ENCODE assay signal across 8 cellular contexts in genomic region chr14:90397401-90398314, GRCh38. TPM values are rescaled to one million over a fixed set of nuclear protein-coding genes. Genes with fewer than 3 reads are reported as not detected.
DNase-seq lines count a peak whose midpoint lies in the region; ATAC-seq and TF ChIP-seq lines count a peak whose summit lies in the region.

No MANE protein-coding gene starts in this region.

- peaks cover 44% of the 10 kb centered on the region for H3K4me1 ChIP-seq in CD8-positive, alpha-beta memory T cell (ENCODE audit: insufficient read depth, low read length)
- H3K4me1 ChIP-seq in HUES48 (ENCODE audit: control insufficient read depth, insufficient read depth, low read length), result peaks cover 17% of the 10 kb centered on the region; the same call in 1 of the 2 replicates

- CTCF ChIA-PET in CD8-positive, alpha-beta memory T cell (lab: Charles Lee), result interaction anchor here (1.1 to 2.2 kb wide), 4 partner anchors 15 to 361 kb away, joined by 3 to 32 read pairs (median 4); no protein-coding TSS in a partner anchor

- TF ChIP-seq CTCF in retinal pigment epithelial cell (conservative IDR thresholded peaks at IDR 0.05; ENCODE audit: low read depth, low read length), result no peak

- H3K9me3 Mint-ChIP-seq in CD8-positive, alpha-beta memory T cell, result no peaks in the 10 kb centered on the region
- H3K9me3 Mint-ChIP-seq in T-helper 2 cell treated with Interferon-gamma antibody and Interleukin-4, amounts not matched to agents 5 μg/mL and 100 μg/mL, for 36 hours, result no peaks in the 10 kb centered on the region

- H3K4me3 Mint-ChIP-seq in CD8-positive, alpha-beta memory T cell, result peak overlapping the region; percentile 95 to 100 (median 99)
- peak overlapping the region; percentile 91 for H3K4me3 Mint-ChIP-seq in T-helper 2 cell treated with Interferon-gamma antibody and Interleukin-4, amounts not matched to agents 5 μg/mL and 100 μg/mL, for 36 hours

- peak overlapping the region; percentile 88 to 99 (median 94) for H3K27ac Mint-ChIP-seq in CD8-positive, alpha-beta memory T cell
- H3K27ac Mint-ChIP-seq in T-helper 2 cell treated with Interferon-gamma antibody and Interleukin-4, amounts not matched to agents 5 μg/mL and 100 μg/mL, for 36 hours, result peak overlapping the region; percentile 93

- peak overlapping the region; percentile 92 for H3K4me3 ChIP-seq in CD8-positive, alpha-beta memory T cell (ENCODE audit: low read length)
- H3K4me3 ChIP-seq in HUES48 (ENCODE audit: low read depth, low read length) (peak overlapping the region; percentile 99), retinal pigment epithelial cell (ENCODE audit: low read length) (peak overlapping the region; percentile 98)

- ATAC-seq in GM19455 (IDR thresholded peaks at IDR 0.05; ENCODE audit: unreplicated experiment), result peak; percentile 32

- peak overlapping the region; percentile 76 for H3K9ac ChIP-seq in HUES48 (ENCODE audit: low read depth, low read length)

- H3K27me3 Mint-ChIP-seq in CD8-positive, alpha-beta memory T cell, result peaks cover 0 to 13% of the 10 kb centered on the region in 2 donors
- no peaks in the 10 kb centered on the region for H3K27me3 Mint-ChIP-seq in T-helper 2 cell treated with Interferon-gamma antibody and Interleukin-4, amounts not matched to agents 5 μg/mL and 100 μg/mL, for 36 hours (ENCODE audit: low read depth)

- POLR2A ChIA-PET in CD8-positive, alpha-beta memory T cell (lab: Charles Lee), result interaction anchor here (0.9 to 10.5 kb wide), 5 partner anchors 14 to 663 kb away, joined by 3 to 345 read pairs (median 5); no protein-coding TSS in a partner anchor

- H3K27me3 ChIP-seq in CD8-positive, alpha-beta memory T cell (ENCODE audit: insufficient read depth, low read length, poor library complexity, severe bottlenecking), result no peaks in the 10 kb centered on the region
- no peaks in the 10 kb centered on the region for H3K27me3 ChIP-seq in HUES48 (ENCODE audit: control insufficient read depth, insufficient read depth, low read length)

- no peaks in the 10 kb centered on the region for H3K9me3 ChIP-seq in CD8-positive, alpha-beta memory T cell (ENCODE audit: low read length)
- no peaks in the 10 kb centered on the region for H3K9me3 ChIP-seq in HUES48 (ENCODE audit: control insufficient read depth, insufficient read depth, low read length)

- DNase-seq in CD8-positive, alpha-beta memory T cell, result peak; percentile 67 to 88 (median 70)
- DNase-seq in T-helper 2 cell treated with Interferon-gamma antibody and Interleukin-4, amounts not matched to agents 5 μg/mL and 100 μg/mL, for 36 hours (ENCODE audit: low spot score), result peak; percentile 74
- DNase-seq in anterior cingulate cortex (lab: John Stamatoyannopoulos, UW) (peak in 50 of 58 donors; percentile 29 to 76 (median 60)), hepatic stellate cell (ENCODE audit: low spot score) (peak; percentile 68), retinal pigment epithelial cell (ENCODE audit: low read depth) (no peak), dedifferentiated amniotic fluid mesenchymal stem cell (ENCODE audit: extremely low spot score) (no peak)

- H3K4me1 Mint-ChIP-seq in CD8-positive, alpha-beta memory T cell, result peaks cover 48 to 50% (median 48%) of the 10 kb centered on the region in 3 donors
- H3K4me1 Mint-ChIP-seq in T-helper 2 cell treated with Interferon-gamma antibody and Interleukin-4, amounts not matched to agents 5 μg/mL and 100 μg/mL, for 36 hours (ENCODE audit: low read depth), result peaks cover 37% of the 10 kb centered on the region

- H3K36me3 Mint-ChIP-seq in CD8-positive, alpha-beta memory T cell, result peaks cover 28 to 47% (median 33%) of the 10 kb centered on the region in 3 donors
- H3K36me3 Mint-ChIP-seq in T-helper 2 cell treated with Interferon-gamma antibody and Interleukin-4, amounts not matched to agents 5 μg/mL and 100 μg/mL, for 36 hours (ENCODE audit: low read depth), result peaks cover 45% of the 10 kb centered on the region

- peak overlapping the region; percentile 94 for H3K27ac ChIP-seq in CD8-positive, alpha-beta memory T cell (ENCODE audit: low read depth, low read length)
- peak overlapping the region; percentile 35 for H3K27ac ChIP-seq in HUES48 (ENCODE audit: low read depth, low read length)

- H3K36me3 ChIP-seq in CD8-positive, alpha-beta memory T cell (ENCODE audit: insufficient read depth, low read length), result peaks cover 28% of the 10 kb centered on the region
- peaks cover 29% of the 10 kb centered on the region for H3K36me3 ChIP-seq in HUES48 (ENCODE audit: control insufficient read depth, insufficient read depth, low read length)

RNA-seq across cellular contexts. Expression of gene CALM1, which starts 0.8 kb away (rescaled TPM):
- 100 to 1,000 TPM; 575 to 587 TPM for total RNA-seq in CD8-positive, alpha-beta memory T cell
- 3,107 TPM for polyA plus RNA-seq in CD8-positive, alpha-beta memory T cell

Comparison
In these comparisons a context has a peak if more than half of its experiments do, and no peak if none do; other contexts are left out.
1. DNase-seq: peak in CD8-positive, alpha-beta memory T cell (5 of 5), T-helper 2 cell treated with Interferon-gamma antibody and Interleukin-4, amounts not matched to agents 5 μg/mL and 100 μg/mL, for 36 hours (single experiment), anterior cingulate cortex (50 of 58) and hepatic stellate cell (single experiment); none in retinal pigment epithelial cell (single experiment) and dedifferentiated amniotic fluid mesenchymal stem cell (single experiment).
2. Peak in every context shown above with its lines, with median percentiles within 50 percentile points of each other: H3K4me3 ChIP-seq.